9 cellular contexts compared by ENCODE assay signal in the genomic region with DNA sequence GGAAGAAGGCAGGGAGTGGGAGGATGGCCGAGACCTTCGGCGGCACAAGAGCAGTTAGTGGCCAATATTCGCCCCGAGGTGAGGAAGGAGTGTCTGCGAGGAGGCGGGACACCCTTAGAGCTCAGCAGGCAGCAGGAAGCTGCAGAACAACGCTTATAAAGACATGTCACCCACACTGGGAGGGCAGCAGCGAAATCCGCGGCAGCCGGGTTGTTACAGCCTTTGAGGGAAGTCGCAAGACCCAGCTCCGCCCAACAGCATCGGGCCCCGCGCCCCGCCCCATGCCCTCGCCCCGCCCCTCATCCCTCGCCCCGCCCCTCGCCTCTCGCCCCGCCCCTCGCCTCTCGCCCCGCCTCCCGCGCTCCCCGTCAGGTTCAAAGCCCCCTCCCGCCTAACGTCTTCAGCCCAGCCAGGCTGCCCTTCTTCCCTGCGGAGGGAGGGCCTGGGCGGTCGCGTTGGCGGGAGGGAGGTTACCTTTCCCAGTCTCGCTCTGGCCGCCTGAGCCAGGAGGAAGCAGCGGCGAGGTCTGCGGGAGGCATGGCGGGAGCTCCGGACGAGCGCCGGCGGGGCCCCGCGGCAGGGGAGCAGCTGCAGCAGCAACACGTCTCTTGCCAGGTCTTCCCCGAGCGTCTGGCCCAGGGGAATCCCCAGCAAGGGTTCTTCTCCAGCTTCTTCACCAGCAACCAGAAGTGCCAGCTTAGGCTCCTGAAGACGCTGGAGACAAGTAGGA. TPM values are rescaled to one million over a fixed set of nuclear protein-coding genes. Genes with fewer than 3 reads are reported as not detected.
DNase-seq lines count a peak whose midpoint lies in the region; ATAC-seq, FAIRE-seq and TF ChIP-seq lines count a peak whose summit lies in the region.
"Had no signal": no experiment of that assay in that cellular context is flagged by ENCODE, and none has a peak within 500 bp of the region (broad histone marks: within the 10 kb centered on the region; RNA-seq: fewer than 3 reads in every experiment).

A gene with protein sequence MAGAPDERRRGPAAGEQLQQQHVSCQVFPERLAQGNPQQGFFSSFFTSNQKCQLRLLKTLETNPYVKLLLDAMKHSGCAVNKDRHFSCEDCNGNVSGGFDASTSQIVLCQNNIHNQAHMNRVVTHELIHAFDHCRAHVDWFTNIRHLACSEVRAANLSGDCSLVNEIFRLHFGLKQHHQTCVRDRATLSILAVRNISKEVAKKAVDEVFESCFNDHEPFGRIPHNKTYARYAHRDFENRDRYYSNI (plus strand): TSS at position 403 of the 730 bp plus-strand sequence. CDS start 135 bp downstream, at position 538.

- TF ChIP-seq POLR2A in GM19099 (IDR thresholded peaks at IDR 0.05; ENCODE audit: extremely low read depth, insufficient read length, low read depth), result peak; percentile 97

- peak within 1 kb of the TSS; percentile 85 to 90 for H3K4me3 ChIP-seq in kidney (ENCODE audit: low read length in 2 of 2)

- DNase-seq in AG20443 (ENCODE audit: low spot score) (peak; percentile 98), NCI-H446 treated with DMSO at 0.1 percent for 48 hours (lab: John Stamatoyannopoulos, UW) (peak; percentile 82), cerebellar cortex (ENCODE audit: low spot score) (peak; percentile 86), kidney (peak; percentile 97)
- peak; percentile 70 to 75 for DNase-seq in stimulated activated CD4-positive, alpha-beta T cell treated with anti-CD3 and anti-CD28 coated beads, Interleukin-15, amount 100 ng/mL, for 1 hour (ENCODE audit: low read depth in 1 of 2, low spot score in 1 of 2)

- TF ChIP-seq CTCF in kidney (IDR thresholded peaks at IDR 0.05; ENCODE audit: borderline replicate concordance, extremely low read depth, insufficient read depth), result peak; percentile 2

- peak within 1 kb of the TSS; percentile 77 to 95 for H3K9ac ChIP-seq in kidney (ENCODE audit: low read length in 2 of 2)

- no peaks in the 10 kb centered on the region for H3K36me3 ChIP-seq in kidney (ENCODE audit: control insufficient read depth in 1 of 2, insufficient read depth in 2 of 2, low read length in 2 of 2)

- peak within 1 kb of the TSS; percentile 79 to 89 for H3K27ac ChIP-seq in kidney (ENCODE audit: low read depth in 2 of 2, low read length in 2 of 2)

- peaks cover 0 to 5% of the 10 kb centered on the region in 2 donors for H3K4me1 ChIP-seq in kidney (ENCODE audit: control insufficient read depth in 1 of 2, insufficient read depth in 1 of 2, low read depth in 1 of 2, low read length in 2 of 2)

- intact Hi-C loops in kidney (cut with DNase I), result no loop called here

- H3K9me3 ChIP-seq in kidney (ENCODE audit: control insufficient read depth in 1 of 2, low read length in 2 of 2), result no peaks in the 10 kb centered on the region

- FAIRE-seq in kidney (lab: Jason Lieb, UNC), result no peak
- FAIRE-seq: TTC549 had no signal

- peak; percentile 82 for ATAC-seq in HG03378 (IDR thresholded peaks at IDR 0.05; ENCODE audit: unreplicated experiment)
- peak; percentile 88 to 91 for ATAC-seq in activated CD4-positive, CD25-positive, alpha-beta regulatory T cell treated with anti-CD3 and anti-CD28 coated beads, Interleukin-2, amount 50 U/mL, for 24 hours

RNA-seq across cellular contexts. Expression of the gene that starts here (rescaled TPM):
- 3.7 TPM for total RNA-seq in kidney
- polyA plus RNA-seq in kidney (ENCODE audit: insufficient read depth, low read depth, low replicate concordance), result 13.1 TPM

Comparison
In these comparisons a context has a peak if more than half of its experiments do, and no peak if none do; other contexts are left out.
1. Peak in every context shown above with its lines: DNase-seq, ATAC-seq, H3K4me3 ChIP-seq and H3K27ac ChIP-seq.